8 cellular contexts compared by ENCODE assay signal in genomic region chr7:152464312-152465117, GRCh38. TPM values are rescaled to one million over a fixed set of nuclear protein-coding genes. Genes with fewer than 3 reads are reported as not detected.
DNase-seq lines count a peak whose midpoint lies in the region; ATAC-seq and TF ChIP-seq lines count a peak whose summit lies in the region.

No MANE protein-coding gene starts in this region.

- no peaks in the 10 kb centered on the region for H3K36me3 ChIP-seq in gastroesophageal sphincter

- peak in 2 of 4 experiments; percentile 15 for TF ChIP-seq CTCF in gastroesophageal sphincter (IDR thresholded peaks at IDR 0.05)

- no peaks in the 10 kb centered on the region for H3K27me3 ChIP-seq in gastroesophageal sphincter

- WGBS in gastroesophageal sphincter (ENCODE audit: low coverage in 1 of 2), 2 donors, result 0% methylated on average over 4 of the region's 91 CpGs; no CpG with 5 or more reads in 1 of the 2 donors

- peak; percentile 62 for DNase-seq in DMS153 treated with DMSO at 0.1 percent for 48 hours (lab: John Stamatoyannopoulos, UW; ENCODE audit: unreplicated experiment)
- peak; percentile 82 for DNase-seq in RKO (ENCODE audit: low spot score)
- DNase-seq in activated naive CD4-positive, alpha-beta T cell (lab: John Stamatoyannopoulos, UW), result peak; percentile 47 to 62 (median 60)
- DNase-seq in non-pigmented ciliary epithelial cell (ENCODE audit: low read depth), result peak; percentile 17
- DNase-seq in superior temporal gyrus (ENCODE audit: extremely low spot score), result peak; percentile 77

- peak overlapping the region; percentile 91 to 100 (median 99) for H3K27ac ChIP-seq in gastroesophageal sphincter

- H3K4me3 ChIP-seq in gastroesophageal sphincter, result peak overlapping the region; percentile 63 to 98

- no peak for TF ChIP-seq EP300 in gastroesophageal sphincter (IDR thresholded peaks at IDR 0.05)

- peaks cover 0 to 23% (median 4%) of the 10 kb centered on the region in 3 donors for H3K4me1 ChIP-seq in gastroesophageal sphincter

- H3K9me3 ChIP-seq in gastroesophageal sphincter, result no peaks in the 10 kb centered on the region

- peak; percentile 55 to 58 for TF ChIP-seq POLR2A in gastroesophageal sphincter (IDR thresholded peaks at IDR 0.05)

- ATAC-seq in GM19452 (IDR thresholded peaks at IDR 0.05; ENCODE audit: unreplicated experiment) (peak; percentile 38), HG03575 (IDR thresholded peaks at IDR 0.05; ENCODE audit: extremely low read depth, insufficient number of reproducible peaks, low FRiP score, unreplicated experiment) (peak; percentile 8), gastroesophageal sphincter (peak; percentile 64)

RNA-seq across cellular contexts. Expression of gene KMT2C, which starts 28.7 kb away (rescaled TPM):
- 10 to 100 TPM; 63.0 to 84.8 (median 75.5) TPM for total RNA-seq in gastroesophageal sphincter

Comparison
In these comparisons a context has a peak if more than half of its experiments do, and no peak if none do; other contexts are left out.
1. Peak in every context shown above with its lines: DNase-seq, ATAC-seq, H3K4me3 ChIP-seq and H3K27ac ChIP-seq.
2. DNase-seq: peak in every context shown above with its lines; median percentile 82 in RKO; 77 in superior temporal gyrus; 62 in DMS153 treated with DMSO at 0.1 percent for 48 hours; 60 in activated naive CD4-positive, alpha-beta T cell; 17 in non-pigmented ciliary epithelial cell.
3. ATAC-seq: peak in every context shown above with its lines; median percentile 64 in gastroesophageal sphincter; 38 in GM19452; 8 in HG03575.